25 cellular contexts compared by ENCODE assay signal in genomic region chr1:48681476-48682305, GRCh38.
DNase-seq lines count a peak whose midpoint lies in the region; ATAC-seq and TF ChIP-seq lines count a peak whose summit lies in the region.
"Had no signal": no experiment of that assay in that cellular context is flagged by ENCODE, and none has a peak within 500 bp of the region (broad histone marks: within the 10 kb centered on the region; RNA-seq: fewer than 3 reads in every experiment).

No MANE protein-coding gene starts in this region.

- H3K9ac ChIP-seq in adipocyte (ENCODE audit: low read length) (no peak overlapping the region), Karpas-422 (ENCODE audit: low read length) (no peak overlapping the region), smooth muscle cell (ENCODE audit: low read depth) (no peak overlapping the region)

- peak; percentile 54 for ATAC-seq in Right ventricle myocardium inferior
- ATAC-seq: activated CD8-positive, alpha-beta T cell treated with anti-CD3 and anti-CD28 coated beads for 36 hours; activated naive CD8-positive, alpha-beta T cell treated with anti-CD3 and anti-CD28 coated beads, Interleukin-2, amount 50 U/mL, for 24 hours; stimulated activated naive CD8-positive, alpha-beta T cell treated with anti-CD3 and anti-CD28 coated beads, Interleukin-15, Interleukin-2, amounts not matched to agents 100 U/mL and 50 U/mL, for 24 hours had no signal

- no peaks in the 10 kb centered on the region for H3K9me2 ChIP-seq in Karpas-422 (replicated peaks; ENCODE audit: insufficient read depth, low read length)

- no peaks in the 10 kb centered on the region for H3K27me3 ChIP-seq in right atrium auricular region
- no peaks in the 10 kb centered on the region for H3K27me3 ChIP-seq in adipocyte (replicated peaks; ENCODE audit: control insufficient read depth, insufficient read depth, low read length)
- H3K27me3 ChIP-seq in tibial artery, result no peaks in the 10 kb centered on the region
- no peaks in the 10 kb centered on the region for H3K27me3 ChIP-seq in Karpas-422 (ENCODE audit: low read length)
- peaks cover 3% of the 10 kb centered on the region for H3K27me3 ChIP-seq in smooth muscle cell (ENCODE audit: low read depth)
- H3K27me3 ChIP-seq: dorsolateral prefrontal cortex, neutrophil had no signal

- H4K20me1 ChIP-seq in Karpas-422 (ENCODE audit: insufficient read depth, low read depth, low read length) (no peaks in the 10 kb centered on the region), smooth muscle cell (ENCODE audit: low read depth) (no peaks in the 10 kb centered on the region)

- H3K4me2 ChIP-seq in Karpas-422 (ENCODE audit: low read depth, low read length, poor library complexity, severe bottlenecking) (no peak overlapping the region), smooth muscle cell (no peak overlapping the region)

- TF ChIP-seq CTCF in right atrium auricular region (IDR thresholded peaks at IDR 0.05) (no peak), fibroblast of the aortic adventitia (IDR thresholded peaks at IDR 0.05; ENCODE audit: insufficient read depth, low read length) (no peak), tibial artery (IDR thresholded peaks at IDR 0.05) (no peak), smooth muscle cell (IDR thresholded peaks at IDR 0.05; ENCODE audit: borderline replicate concordance, insufficient read depth, poor library complexity, severe bottlenecking) (no peak)

- H3K27ac ChIP-seq in right atrium auricular region, result peak overlapping the region in 1 of 2 donors; percentile 4
- peak overlapping the region; percentile 71 to 76 for H3K27ac ChIP-seq in tibial artery
- H3K27ac ChIP-seq in Karpas-422 (ENCODE audit: low read length), result no peak overlapping the region
- H3K27ac ChIP-seq in smooth muscle cell (ENCODE audit: low read depth), result no peak overlapping the region
- H3K27ac ChIP-seq: dorsolateral prefrontal cortex, neutrophil had no signal

- H3K4me3 ChIP-seq in right atrium auricular region (no peak overlapping the region), adipocyte (ENCODE audit: low read length) (no peak overlapping the region), fibroblast of the aortic adventitia (ENCODE audit: low read depth, low read length) (no peak overlapping the region), tibial artery (no peak overlapping the region), Karpas-422 (ENCODE audit: low read length) (no peak overlapping the region), smooth muscle cell (no peak overlapping the region)
- H3K4me3 ChIP-seq: dorsolateral prefrontal cortex, spleen had no signal

- WGBS in smooth muscle cell (ENCODE audit: low lambda C conversion rate), result 70% methylated on average over 4 of the region's 4 CpGs

- intact Hi-C loops in Right ventricle myocardium inferior (cut with DNase I) (no loop called here), tibial artery (cut with DNase I; ENCODE audit: low total_unique reads) (no loop called here)

- H3K4me1 ChIP-seq in right atrium auricular region (peaks cover 0 to 8% of the 10 kb centered on the region in 2 donors), adipocyte (ENCODE audit: control insufficient read depth, insufficient read depth, low read length) (peaks cover 31% of the 10 kb centered on the region), tibial artery (peaks cover 0 to 67% (median 45%) of the 10 kb centered on the region in 4 donors), Karpas-422 (ENCODE audit: low read length) (peaks cover 2% of the 10 kb centered on the region; the same call in 1 of the 2 replicates), smooth muscle cell (ENCODE audit: low read depth) (no peaks in the 10 kb centered on the region)

- DNase-seq in Right ventricle myocardium inferior (ENCODE audit: missing footprints) (no peak), right atrium auricular region (ENCODE audit: low spot score) (no peak), adipocyte (ENCODE audit: low read depth) (peak; percentile 12), fibroblast of the aortic adventitia (ENCODE audit: low read depth) (peak; percentile 45), tibial artery (no peak), Karpas-422 (no peak), smooth muscle cell (lab: John Stamatoyannopoulos, UW; ENCODE audit: unreplicated experiment) (no peak), LoVo (ENCODE audit: low spot score) (no peak)
- DNase-seq: 8988T; activated CD8-positive, alpha-beta T cell treated with anti-CD3 and anti-CD28 coated beads for 36 hours; activated gamma-delta T cell; activated naive CD8-positive, alpha-beta T cell treated with anti-CD3 and anti-CD28 coated beads, Interleukin-2, amount 50 U/mL, for 24 hours; activated T-cell treated with anti-CD3 and anti-CD28 coated beads for 4 hours; DND-41; dorsolateral prefrontal cortex; HFFc6; hippocampal formation; Kasumi-1; NCI-H1105; NCI-H2081; spleen; stimulated activated CD4-positive, alpha-beta T cell treated with anti-CD3 and anti-CD28 coated beads, Interleukin-4, amount 100 ng/mL, for 1 hour; stimulated activated naive CD8-positive, alpha-beta T cell treated with anti-CD3 and anti-CD28 coated beads, Interleukin-15, Interleukin-2, amounts not matched to agents 100 U/mL and 50 U/mL, for 24 hours; T-helper 9 cell had no signal

- no peaks in the 10 kb centered on the region for H3F3A ChIP-seq in smooth muscle cell (ENCODE audit: low read depth)

- H3K79me2 ChIP-seq in Karpas-422 (ENCODE audit: low read length) (no peaks in the 10 kb centered on the region), smooth muscle cell (ENCODE audit: low read depth) (no peaks in the 10 kb centered on the region)

- no peak overlapping the region for H2AFZ ChIP-seq in Karpas-422 (ENCODE audit: low read length)
- H2AFZ ChIP-seq in smooth muscle cell (ENCODE audit: low read depth), result no peak overlapping the region

- H3K36me3 ChIP-seq in right atrium auricular region (no peaks in the 10 kb centered on the region), adipocyte (ENCODE audit: control insufficient read depth, insufficient read depth, low read length, severe bottlenecking) (no peaks in the 10 kb centered on the region), tibial artery (no peaks in the 10 kb centered on the region), Karpas-422 (ENCODE audit: insufficient read depth, low read length) (no peaks in the 10 kb centered on the region), smooth muscle cell (ENCODE audit: low read depth) (no peaks in the 10 kb centered on the region)
- H3K36me3 ChIP-seq: neutrophil, spleen had no signal

- H3K9me3 ChIP-seq in right atrium auricular region (no peaks in the 10 kb centered on the region), adipocyte (ENCODE audit: control insufficient read depth, low read length) (no peaks in the 10 kb centered on the region), tibial artery (no peaks in the 10 kb centered on the region), Karpas-422 (ENCODE audit: low read length) (no peaks in the 10 kb centered on the region), smooth muscle cell (replicated peaks; ENCODE audit: low read depth) (no peaks in the 10 kb centered on the region)
- H3K9me3 ChIP-seq: neutrophil, spleen had no signal

Comparison
In these comparisons a context has a peak if more than half of its experiments do, and no peak if none do; other contexts are left out.
1. DNase-seq: peak in adipocyte (single experiment) and fibroblast of the aortic adventitia (single experiment); none in Right ventricle myocardium inferior (single experiment), right atrium auricular region (single experiment), tibial artery (0 of 2), Karpas-422 (single experiment), smooth muscle cell (single experiment) and LoVo (single experiment).
2. H3K27ac ChIP-seq: peak in tibial artery (2 of 2); none in Karpas-422 (single experiment) and smooth muscle cell (single experiment).